In genomic region chr11:65920035-65920802, GRCh38 we compare ENCODE assay signal across 8 cellular contexts. TPM values are rescaled to one million over a fixed set of nuclear protein-coding genes. Genes with fewer than 3 reads are reported as not detected.
DNase-seq lines count a peak whose midpoint lies in the region; ATAC-seq and TF ChIP-seq lines count a peak whose summit lies in the region.

No MANE protein-coding gene starts in this region.

- H3K9me3 ChIP-seq in heart right ventricle: no peaks in the 10 kb centered on the region
- H3K9me3 ChIP-seq in skeletal muscle tissue (ENCODE audit: control insufficient read depth in 3 of 3, low read length in 3 of 3): no peaks in the 10 kb centered on the region

- no peak for TF ChIP-seq CTCF in heart right ventricle (IDR thresholded peaks at IDR 0.05)

- no peaks in the 10 kb centered on the region for H3K9me3 Mint-ChIP-seq in activated T-cell treated with anti-CD3 and anti-CD28 coated beads, Interleukin-2, amount 50 U/mL, for 72 hours
- H3K9me3 Mint-ChIP-seq in T-cell: no peaks in the 10 kb centered on the region

- H3K36me3 ChIP-seq in heart right ventricle (peaks cover 0 to 42% (median 4%) of the 10 kb centered on the region in 9 donors), skeletal muscle tissue (ENCODE audit: control insufficient read depth in 3 of 3, insufficient read depth in 3 of 3, low read length in 3 of 3) (peaks cover 9 to 26% (median 26%) of the 10 kb centered on the region in 3 donors)

- POLR2A ChIA-PET in T-cell (lab: Charles Lee): no interaction called here

- 30 to 34% methylated on average over 31 of the region's 31 CpGs for WGBS in heart right ventricle, 2 donors

- H3K4me1 ChIP-seq in heart right ventricle (peaks cover 33 to 54% (median 45%) of the 10 kb centered on the region in 9 donors), skeletal muscle tissue (ENCODE audit: control insufficient read depth in 3 of 3, insufficient read depth in 3 of 3, low read length in 3 of 3) (peaks cover 43 to 47% (median 44%) of the 10 kb centered on the region in 3 donors)

- peaks cover 39% of the 10 kb centered on the region for H3K4me1 Mint-ChIP-seq in activated T-cell treated with anti-CD3 and anti-CD28 coated beads, Interleukin-2, amount 50 U/mL, for 72 hours (ENCODE audit: low read depth)
- peaks cover 32 to 51% (median 42%) of the 10 kb centered on the region in 3 donors for H3K4me1 Mint-ChIP-seq in T-cell

- H3K4me3 ChIP-seq in heart right ventricle: peak overlapping the region; percentile 55 to 100 (median 98)
- peak overlapping the region; percentile 69 to 80 (median 79) for H3K4me3 ChIP-seq in skeletal muscle tissue (ENCODE audit: low read length in 3 of 3)

- H3K27ac Mint-ChIP-seq in activated T-cell treated with anti-CD3 and anti-CD28 coated beads, Interleukin-2, amount 50 U/mL, for 72 hours: peak overlapping the region; percentile 84
- H3K27ac Mint-ChIP-seq in T-cell: peak overlapping the region; percentile 86 to 88

- H3K4me3 Mint-ChIP-seq in activated T-cell treated with anti-CD3 and anti-CD28 coated beads, Interleukin-2, amount 50 U/mL, for 72 hours: peak overlapping the region; percentile 95 to 96
- H3K4me3 Mint-ChIP-seq in T-cell: peak overlapping the region; percentile 90 to 92 (median 91)

- H3K27me3 ChIP-seq in heart right ventricle (no peaks in the 10 kb centered on the region), skeletal muscle tissue (ENCODE audit: control insufficient read depth in 3 of 3, insufficient read depth in 3 of 3, low read length in 3 of 3) (no peaks in the 10 kb centered on the region)

- H3K36me3 Mint-ChIP-seq in activated T-cell treated with anti-CD3 and anti-CD28 coated beads, Interleukin-2, amount 50 U/mL, for 72 hours (ENCODE audit: insufficient read depth in 2 of 2): peaks cover 4 to 12% of the 10 kb centered on the region in 2 donors
- H3K36me3 Mint-ChIP-seq in T-cell: peaks cover 21% of the 10 kb centered on the region

- no peaks in the 10 kb centered on the region for H3K27me3 Mint-ChIP-seq in activated T-cell treated with anti-CD3 and anti-CD28 coated beads, Interleukin-2, amount 50 U/mL, for 72 hours (ENCODE audit: low read depth)
- no peaks in the 10 kb centered on the region for H3K27me3 Mint-ChIP-seq in T-cell

- intact Hi-C loops in heart right ventricle (cut with DNase I): loop anchor here in 1 of 10 donors (5.0 kb wide), 1 partner anchor 42 kb away; the partner anchor contains the start of gene SART1

- CTCF ChIA-PET in T-cell (lab: Charles Lee): interaction anchor here (0.6 to 1.3 kb wide), 2 partner anchors 31 to 1141 kb away, joined by 3 read pairs; no protein-coding TSS in a partner anchor

- DNase-seq in activated T-cell treated with anti-CD3 and anti-CD28 coated beads, Interleukin-2, amount 50 U/mL, for 72 hours: no peak
- no peak for DNase-seq in activated T-cell treated with anti-CD3 and anti-CD28 coated beads, Interleukin-2, amount 50 U/mL, for 1 hour
- DNase-seq in T-cell (peak in 2 of 34 experiments; percentile 16 to 25), heart right ventricle (peak in 1 of 2 donors; percentile 17), islet precursor cell (no peak), NCI-H748 (lab: John Stamatoyannopoulos, UW; ENCODE audit: unreplicated experiment) (no peak)
- no peak for DNase-seq in stimulated activated CD4-positive, alpha-beta T cell treated with anti-CD3 and anti-CD28 coated beads, Interleukin-15, amount 100 ng/mL, for 24 hours

- H3K27ac ChIP-seq in heart right ventricle: peak overlapping the region in 9 of 10 donors; percentile 82 to 96 (median 93)
- H3K27ac ChIP-seq in skeletal muscle tissue (ENCODE audit: low read depth, low read length): no peak overlapping the region

- peak in 1 of 2 donors; percentile 10 for ATAC-seq in activated T-cell treated with anti-CD3 and anti-CD28 coated beads, Interleukin-2, amount 50 U/mL, for 72 hours (replicated peaks in 1 of 2)
- no peak for ATAC-seq in T-cell (replicated peaks in 1 of 4)
- peak in 2 of 8 donors; percentile 2 to 3 for ATAC-seq in heart right ventricle

- peak overlapping the region; percentile 76 to 80 (median 76) for H3K9ac ChIP-seq in skeletal muscle tissue (ENCODE audit: low read depth in 1 of 3, low read length in 3 of 3)

RNA-seq across cellular contexts. Expression of gene DRAP1, which starts 1.0 kb away (rescaled TPM):
- 100 to 1,000 TPM; 126 to 145 TPM for total RNA-seq in activated T-cell treated with anti-CD3 and anti-CD28 coated beads, Interleukin-2, amount 50 U/mL, for 72 hours
- total RNA-seq in T-cell (100 to 1,000 TPM in 3 of 5 donors, 10 to 100 TPM in 2; 56.3 to 122 (median 107) TPM), heart right ventricle (100 to 1,000 TPM in 3 of 10 donors, 10 to 100 TPM in 7; 69.4 to 115 (median 93.8) TPM), skeletal muscle tissue (71.0 TPM)
- 100 to 1,000 TPM; 177 to 210 TPM for polyA plus RNA-seq in heart right ventricle

RNA-seq across cellular contexts. Expression of gene C11orf68, which starts 1.4 kb away (rescaled TPM):
- 10 to 100 TPM; 34.7 to 36.5 TPM for total RNA-seq in activated T-cell treated with anti-CD3 and anti-CD28 coated beads, Interleukin-2, amount 50 U/mL, for 72 hours
- total RNA-seq in T-cell (10 to 100 TPM; 20.5 to 66.7 (median 63.3) TPM), heart right ventricle (10 to 100 TPM; 35.7 to 49.2 (median 40.9) TPM), skeletal muscle tissue (12.5 TPM)
- 10 to 100 TPM; 38.2 to 44.7 TPM for polyA plus RNA-seq in heart right ventricle

RNA-seq across cellular contexts. Expression of gene FOSL1, which starts 20.0 kb away (rescaled TPM):
- total RNA-seq in activated T-cell treated with anti-CD3 and anti-CD28 coated beads, Interleukin-2, amount 50 U/mL, for 72 hours: 10 to 100 TPM; 11.9 to 18.8 TPM
- total RNA-seq in T-cell (1 to 10 TPM in 2 of 5 donors, under 1 TPM in 3; 0.49 to 1.6 (median 0.65) TPM), heart right ventricle (1 to 10 TPM in 6 of 10 donors, under 1 TPM in 2, not detected in 2; 0.31 to 8.1 (median 2.6) TPM), skeletal muscle tissue (not detected)
- polyA plus RNA-seq in heart right ventricle: 10 to 100 TPM in 1 of 2 donors, 1 to 10 TPM in 1; 2.0 to 32.8 TPM

RNA-seq across cellular contexts. Expression of gene TSGA10IP, which starts 25.1 kb away (rescaled TPM):
- not detected for total RNA-seq in activated T-cell treated with anti-CD3 and anti-CD28 coated beads, Interleukin-2, amount 50 U/mL, for 72 hours
- not detected for total RNA-seq in T-cell
- not detected for total RNA-seq in heart right ventricle
- under 1 TPM in 1 of 2 donors, not detected in 1; 0.01 TPM for polyA plus RNA-seq in heart right ventricle
- not detected for total RNA-seq in skeletal muscle tissue

RNA-seq across cellular contexts. Expression of gene CCDC85B, which starts 29.7 kb away (rescaled TPM):
- total RNA-seq in activated T-cell treated with anti-CD3 and anti-CD28 coated beads, Interleukin-2, amount 50 U/mL, for 72 hours: 10 to 100 TPM; 35.4 to 37.5 TPM
- total RNA-seq in T-cell: 10 to 100 TPM; 20.3 to 39.0 (median 37.4) TPM
- total RNA-seq in heart right ventricle: 10 to 100 TPM; 22.1 to 48.9 (median 34.4) TPM
- polyA plus RNA-seq in heart right ventricle: 10 to 100 TPM; 66.3 to 69.4 TPM
- 12.0 TPM for total RNA-seq in skeletal muscle tissue
